2 cellular contexts compared by ENCODE assay signal in the genomic region with DNA sequence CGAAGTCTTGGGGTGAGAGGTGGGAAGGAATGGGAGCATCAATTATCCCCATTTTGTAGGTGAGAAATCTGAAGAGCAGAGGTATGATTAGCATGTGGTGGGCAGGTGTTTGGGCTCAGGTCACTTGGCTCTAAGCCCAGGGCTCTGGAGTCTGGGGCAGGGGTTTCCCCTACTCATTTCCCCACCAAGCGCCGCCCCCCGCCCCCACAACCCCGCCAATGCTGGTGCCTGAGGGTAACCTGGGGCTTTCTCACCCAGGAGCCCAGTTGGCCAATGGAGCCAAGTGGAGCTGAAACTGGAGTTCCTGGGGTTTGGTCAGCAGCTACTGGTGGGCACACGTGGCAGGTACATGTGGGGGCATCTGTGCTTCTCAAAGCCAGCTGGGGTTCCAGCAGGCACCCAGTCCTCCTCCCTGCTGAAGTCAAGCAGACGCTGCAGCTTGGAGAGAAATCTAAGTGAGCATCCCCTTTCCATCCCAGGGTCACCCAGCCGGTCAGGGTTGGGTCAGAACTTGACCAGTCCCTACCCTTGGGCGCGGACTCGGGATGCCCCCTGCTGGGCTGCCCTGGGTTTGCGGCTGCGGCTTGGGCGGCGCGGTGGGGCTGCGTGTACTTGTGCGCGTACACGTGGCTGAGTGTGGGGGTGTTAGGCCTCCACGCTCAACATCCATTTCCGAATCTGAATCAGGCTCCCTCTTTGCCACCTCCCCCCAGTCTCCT.
TF ChIP-seq lines count a peak whose summit lies in the region.

No MANE protein-coding gene starts in this region.

TF ChIP-seq in GM23338, 12 proteins besides CTCF, POLR2A, EP300 and RAD21 (continues in another document):
- TF ChIP-seq POLR2AphosphoS5 (IDR thresholded peaks at IDR 0.05; ENCODE audit: low read depth) (no peak), STAT1 (IDR thresholded peaks at IDR 0.05; ENCODE audit: unreplicated experiment) (no peak), EZH2 (IDR thresholded peaks at IDR 0.05; ENCODE audit: low read depth, unreplicated experiment) (no peak), NANOG (IDR thresholded peaks at IDR 0.05; ENCODE audit: borderline replicate concordance) (no peak), CREB1 (CRISPR knock-in tag; IDR thresholded peaks at IDR 0.05; ENCODE audit: low read depth) (no peak), EZH2phosphoT487 (IDR thresholded peaks at IDR 0.05; ENCODE audit: unreplicated experiment) (no peak), ZNF114 (CRISPR knock-in tag; IDR thresholded peaks at IDR 0.05) (no peak)
- TF ChIP-seq, protein P1, sequence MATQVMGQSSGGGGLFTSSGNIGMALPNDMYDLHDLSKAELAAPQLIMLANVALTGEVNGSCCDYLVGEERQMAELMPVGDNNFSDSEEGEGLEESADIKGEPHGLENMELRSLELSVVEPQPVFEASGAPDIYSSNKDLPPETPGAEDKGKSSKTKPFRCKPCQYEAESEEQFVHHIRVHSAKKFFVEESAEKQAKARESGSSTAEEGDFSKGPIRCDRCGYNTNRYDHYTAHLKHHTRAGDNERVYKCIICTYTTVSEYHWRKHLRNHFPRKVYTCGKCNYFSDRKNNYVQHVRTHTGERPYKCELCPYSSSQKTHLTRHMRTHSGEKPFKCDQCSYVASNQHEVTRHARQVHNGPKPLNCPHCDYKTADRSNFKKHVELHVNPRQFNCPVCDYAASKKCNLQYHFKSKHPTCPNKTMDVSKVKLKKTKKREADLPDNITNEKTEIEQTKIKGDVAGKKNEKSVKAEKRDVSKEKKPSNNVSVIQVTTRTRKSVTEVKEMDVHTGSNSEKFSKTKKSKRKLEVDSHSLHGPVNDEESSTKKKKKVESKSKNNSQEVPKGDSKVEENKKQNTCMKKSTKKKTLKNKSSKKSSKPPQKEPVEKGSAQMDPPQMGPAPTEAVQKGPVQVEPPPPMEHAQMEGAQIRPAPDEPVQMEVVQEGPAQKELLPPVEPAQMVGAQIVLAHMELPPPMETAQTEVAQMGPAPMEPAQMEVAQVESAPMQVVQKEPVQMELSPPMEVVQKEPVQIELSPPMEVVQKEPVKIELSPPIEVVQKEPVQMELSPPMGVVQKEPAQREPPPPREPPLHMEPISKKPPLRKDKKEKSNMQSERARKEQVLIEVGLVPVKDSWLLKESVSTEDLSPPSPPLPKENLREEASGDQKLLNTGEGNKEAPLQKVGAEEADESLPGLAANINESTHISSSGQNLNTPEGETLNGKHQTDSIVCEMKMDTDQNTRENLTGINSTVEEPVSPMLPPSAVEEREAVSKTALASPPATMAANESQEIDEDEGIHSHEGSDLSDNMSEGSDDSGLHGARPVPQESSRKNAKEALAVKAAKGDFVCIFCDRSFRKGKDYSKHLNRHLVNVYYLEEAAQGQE (IDR thresholded peaks at IDR 0.05; ENCODE audit: unreplicated experiment), result no peak
- TF ChIP-seq, protein P2, sequence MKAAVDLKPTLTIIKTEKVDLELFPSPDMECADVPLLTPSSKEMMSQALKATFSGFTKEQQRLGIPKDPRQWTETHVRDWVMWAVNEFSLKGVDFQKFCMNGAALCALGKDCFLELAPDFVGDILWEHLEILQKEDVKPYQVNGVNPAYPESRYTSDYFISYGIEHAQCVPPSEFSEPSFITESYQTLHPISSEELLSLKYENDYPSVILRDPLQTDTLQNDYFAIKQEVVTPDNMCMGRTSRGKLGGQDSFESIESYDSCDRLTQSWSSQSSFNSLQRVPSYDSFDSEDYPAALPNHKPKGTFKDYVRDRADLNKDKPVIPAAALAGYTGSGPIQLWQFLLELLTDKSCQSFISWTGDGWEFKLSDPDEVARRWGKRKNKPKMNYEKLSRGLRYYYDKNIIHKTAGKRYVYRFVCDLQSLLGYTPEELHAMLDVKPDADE (IDR thresholded peaks at IDR 0.05), result no peak

TF ChIP-seq in HepG2, 621 proteins besides CTCF, POLR2A, EP300 and RAD21:
- TF ChIP-seq, protein P3, sequence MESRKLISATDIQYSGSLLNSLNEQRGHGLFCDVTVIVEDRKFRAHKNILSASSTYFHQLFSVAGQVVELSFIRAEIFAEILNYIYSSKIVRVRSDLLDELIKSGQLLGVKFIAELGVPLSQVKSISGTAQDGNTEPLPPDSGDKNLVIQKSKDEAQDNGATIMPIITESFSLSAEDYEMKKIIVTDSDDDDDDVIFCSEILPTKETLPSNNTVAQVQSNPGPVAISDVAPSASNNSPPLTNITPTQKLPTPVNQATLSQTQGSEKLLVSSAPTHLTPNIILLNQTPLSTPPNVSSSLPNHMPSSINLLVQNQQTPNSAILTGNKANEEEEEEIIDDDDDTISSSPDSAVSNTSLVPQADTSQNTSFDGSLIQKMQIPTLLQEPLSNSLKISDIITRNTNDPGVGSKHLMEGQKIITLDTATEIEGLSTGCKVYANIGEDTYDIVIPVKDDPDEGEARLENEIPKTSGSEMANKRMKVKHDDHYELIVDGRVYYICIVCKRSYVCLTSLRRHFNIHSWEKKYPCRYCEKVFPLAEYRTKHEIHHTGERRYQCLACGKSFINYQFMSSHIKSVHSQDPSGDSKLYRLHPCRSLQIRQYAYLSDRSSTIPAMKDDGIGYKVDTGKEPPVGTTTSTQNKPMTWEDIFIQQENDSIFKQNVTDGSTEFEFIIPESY (CRISPR knock-in tag; IDR thresholded peaks at IDR 0.05), result peak; percentile 83
- TF ChIP-seq, protein P4, sequence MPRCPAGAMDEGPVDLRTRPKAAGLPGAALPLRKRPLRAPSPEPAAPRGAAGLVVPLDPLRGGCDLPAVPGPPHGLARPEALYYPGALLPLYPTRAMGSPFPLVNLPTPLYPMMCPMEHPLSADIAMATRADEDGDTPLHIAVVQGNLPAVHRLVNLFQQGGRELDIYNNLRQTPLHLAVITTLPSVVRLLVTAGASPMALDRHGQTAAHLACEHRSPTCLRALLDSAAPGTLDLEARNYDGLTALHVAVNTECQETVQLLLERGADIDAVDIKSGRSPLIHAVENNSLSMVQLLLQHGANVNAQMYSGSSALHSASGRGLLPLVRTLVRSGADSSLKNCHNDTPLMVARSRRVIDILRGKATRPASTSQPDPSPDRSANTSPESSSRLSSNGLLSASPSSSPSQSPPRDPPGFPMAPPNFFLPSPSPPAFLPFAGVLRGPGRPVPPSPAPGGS (CRISPR knock-in tag; IDR thresholded peaks at IDR 0.05), result no peak
- TF ChIP-seq HOXA3 (CRISPR knock-in tag; IDR thresholded peaks at IDR 0.05), result 0 out of 2 replicates have a peak, but pooled peaks have one; percentile 13
